Comparison of ENCODE assay signal across 8 cellular contexts in the genomic region with DNA sequence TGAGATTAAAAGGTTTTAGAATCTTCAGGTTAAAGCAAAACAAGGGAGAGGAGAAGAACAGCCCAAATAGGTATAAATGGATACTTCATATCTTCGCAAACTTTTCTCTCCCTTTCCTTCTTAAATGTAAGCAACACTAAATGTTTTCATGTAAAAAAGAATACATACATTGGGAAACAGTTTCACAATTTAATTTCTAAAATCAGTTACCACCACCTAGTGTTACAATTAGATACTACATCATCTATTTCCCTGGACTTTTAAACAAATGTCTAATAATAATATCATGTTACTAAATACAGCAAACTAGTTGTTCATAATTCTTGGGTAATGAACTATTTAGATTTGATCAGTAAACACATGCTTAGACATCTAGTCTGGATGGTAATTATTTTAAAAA. TPM values are rescaled to one million over a fixed set of nuclear protein-coding genes. Genes with fewer than 3 reads are reported as not detected.
DNase-seq lines count a peak whose midpoint lies in the region; ATAC-seq and TF ChIP-seq lines count a peak whose summit lies in the region.

No MANE protein-coding gene starts in this region.

- no peaks in the 10 kb centered on the region for H3K79me2 ChIP-seq in neural progenitor cell (ENCODE audit: low read depth)

- no peak for ATAC-seq in stimulated activated effector memory CD8-positive, alpha-beta T cell treated with anti-CD3 and anti-CD28 coated beads, Interleukin-12 subunit alpha, Interleukin-12 subunit beta, amount 100 ng/mL, for 72 hours

- no peak overlapping the region for H2AFZ ChIP-seq in neural progenitor cell (replicated peaks)

- H3K4me1 ChIP-seq in neural progenitor cell: no peaks in the 10 kb centered on the region

- no peaks in the 10 kb centered on the region for H3K9me3 ChIP-seq in neural progenitor cell (ENCODE audit: low read depth)

- H3K4me3 Mint-ChIP-seq in chondrocyte (ENCODE audit: unreplicated experiment) (no peak overlapping the region), neural progenitor cell (no peak overlapping the region)
- H3K4me3 Mint-ChIP-seq in stimulated activated effector memory CD8-positive, alpha-beta T cell treated with anti-CD3 and anti-CD28 coated beads, Interleukin-12 subunit alpha, Interleukin-12 subunit beta, amount 100 ng/mL, for 72 hours: no peak overlapping the region

- no peak overlapping the region for H3K4me3 ChIP-seq in neural progenitor cell

- H4K20me1 ChIP-seq in neural progenitor cell (ENCODE audit: low read depth): no peaks in the 10 kb centered on the region

- H3K9me3 Mint-ChIP-seq in chondrocyte (ENCODE audit: low read depth) (no peaks in the 10 kb centered on the region), neural progenitor cell (no peaks in the 10 kb centered on the region)
- no peaks in the 10 kb centered on the region for H3K9me3 Mint-ChIP-seq in stimulated activated effector memory CD8-positive, alpha-beta T cell treated with anti-CD3 and anti-CD28 coated beads, Interleukin-12 subunit alpha, Interleukin-12 subunit beta, amount 100 ng/mL, for 72 hours

- peak; percentile 24 for DNase-seq in DMS114 treated with DMSO at 0.1 percent for 48 hours (lab: John Stamatoyannopoulos, UW; ENCODE audit: unreplicated experiment)
- DNase-seq in KBM-7: peak; percentile 29
- no peak for DNase-seq in chondrocyte (ENCODE audit: low spot score)
- DNase-seq in neural progenitor cell (ENCODE audit: low spot score): no peak
- no peak for DNase-seq in GDM1 (lab: John Stamatoyannopoulos, UW)
- DNase-seq in activated naive CD4-positive, alpha-beta T cell treated with Interleukin-2 at 50 U/mL for 16 hours: no peak
- DNase-seq in stimulated activated effector memory CD8-positive, alpha-beta T cell treated with anti-CD3 and anti-CD28 coated beads, Interleukin-12 subunit alpha, Interleukin-12 subunit beta, amount 100 ng/mL, for 72 hours (ENCODE audit: low spot score in 2 of 2): no peak
- DNase-seq in OCI-M2 (lab: John Stamatoyannopoulos, UW; ENCODE audit: unreplicated experiment): no peak

- H3K36me3 ChIP-seq in neural progenitor cell: no peaks in the 10 kb centered on the region

- peak; percentile 86 for TF ChIP-seq CTCF in chondrocyte (IDR thresholded peaks at IDR 0.05)
- peak; percentile 58 for TF ChIP-seq CTCF in neural progenitor cell (IDR thresholded peaks at IDR 0.05)

- H3K27me3 Mint-ChIP-seq in chondrocyte (ENCODE audit: low read depth): no peaks in the 10 kb centered on the region
- no peaks in the 10 kb centered on the region for H3K27me3 Mint-ChIP-seq in neural progenitor cell (ENCODE audit: insufficient read depth, low read depth)

- no peaks in the 10 kb centered on the region for H3K27me3 ChIP-seq in neural progenitor cell

- H3K27ac Mint-ChIP-seq in chondrocyte (ENCODE audit: unreplicated experiment): no peak overlapping the region
- H3K27ac Mint-ChIP-seq in neural progenitor cell: no peak overlapping the region
- no peak overlapping the region for H3K27ac Mint-ChIP-seq in stimulated activated effector memory CD8-positive, alpha-beta T cell treated with anti-CD3 and anti-CD28 coated beads, Interleukin-12 subunit alpha, Interleukin-12 subunit beta, amount 100 ng/mL, for 72 hours

- H3K4me1 Mint-ChIP-seq in chondrocyte (ENCODE audit: low read depth): peaks cover 5% of the 10 kb centered on the region
- peaks cover 5% of the 10 kb centered on the region for H3K4me1 Mint-ChIP-seq in neural progenitor cell
- H3K4me1 Mint-ChIP-seq in stimulated activated effector memory CD8-positive, alpha-beta T cell treated with anti-CD3 and anti-CD28 coated beads, Interleukin-12 subunit alpha, Interleukin-12 subunit beta, amount 100 ng/mL, for 72 hours: no peaks in the 10 kb centered on the region

- H3K36me3 Mint-ChIP-seq in chondrocyte (ENCODE audit: low read depth) (peaks cover 20% of the 10 kb centered on the region), neural progenitor cell (peaks cover 4% of the 10 kb centered on the region)
- peaks cover 75% of the 10 kb centered on the region for H3K36me3 Mint-ChIP-seq in stimulated activated effector memory CD8-positive, alpha-beta T cell treated with anti-CD3 and anti-CD28 coated beads, Interleukin-12 subunit alpha, Interleukin-12 subunit beta, amount 100 ng/mL, for 72 hours

- no peak overlapping the region for H3K4me2 ChIP-seq in neural progenitor cell

- H3K9ac ChIP-seq in neural progenitor cell: no peak overlapping the region

- no peak overlapping the region for H3K27ac ChIP-seq in neural progenitor cell

- in situ Hi-C loops in KBM-7 (cut with MboI; ENCODE audit: low pct_unique_long_range_greater_than_20kb, low sequenced_read_pairs): no loop called here

- no peaks in the 10 kb centered on the region for H3F3A ChIP-seq in neural progenitor cell (ENCODE audit: low read depth)

RNA-seq across cellular contexts. Expression of a gene that starts 35.8 kb away (rescaled TPM):
- total RNA-seq in chondrocyte: 23.9 to 24.4 TPM (median 24.2 TPM) in 3 replicates
- total RNA-seq in neural progenitor cell (ENCODE audit: low replicate concordance): 18.1 and 28.2 TPM in 2 replicates

Comparison
In these comparisons a context has a peak if more than half of its experiments do, and no peak if none do; other contexts are left out.
1. DNase-seq: peak in DMS114 treated with DMSO at 0.1 percent for 48 hours (single experiment) and KBM-7 (single experiment); none in chondrocyte (single experiment), neural progenitor cell (single experiment), GDM1 (single experiment), activated naive CD4-positive, alpha-beta T cell treated with Interleukin-2 at 50 U/mL for 16 hours (single experiment), stimulated activated effector memory CD8-positive, alpha-beta T cell treated with anti-CD3 and anti-CD28 coated beads, Interleukin-12 subunit alpha, Interleukin-12 subunit beta, amount 100 ng/mL, for 72 hours (0 of 2) and OCI-M2 (single experiment).